Comparison of ENCODE assay signal across 23 cellular contexts in genomic region chr20:57493091-57493615, GRCh38. TPM values are rescaled to one million over a fixed set of nuclear protein-coding genes. Genes with fewer than 3 reads are reported as not detected.
"Had no signal": no experiment of that assay in that cellular context is flagged by ENCODE, and none has a peak within 500 bp of the region (broad histone marks: within the 10 kb centered on the region; RNA-seq: fewer than 3 reads in every experiment).

No MANE protein-coding gene starts in this region.

- H3K9me3 ChIP-seq: heart left ventricle, neutrophil had no signal

- H3K27me3 Mint-ChIP-seq: activated B cell treated with CpG ODN at 0.5 μM for 24 hours had no signal

- H3K36me3 Mint-ChIP-seq: immature natural killer cell; naive B cell; stimulated activated naive B cell treated with anti-CD40 and anti-IgM and Interleukin-4, amounts not matched to agents 10 μg/mL and 1 μg/mL and 100 μg/mL, for 72 hours had no signal

- H3K27ac Mint-ChIP-seq: activated B cell treated with CpG ODN at 0.5 μM for 24 hours; dendritic cell treated with granulocyte-macrophage colony-stimulating factor and Interleukin-4, amounts not matched to agents 40 ng/mL and 50 ng/mL, for 4 days; effector memory CD8-positive, alpha-beta T cell; immature natural killer cell; stimulated activated naive B cell treated with anti-CD40 and anti-IgM and Interleukin-4, amounts not matched to agents 10 μg/mL and 1 μg/mL and 100 μg/mL, for 72 hours had no signal

- DNase-seq: activated B cell treated with CpG ODN at 0.5 μM for 24 hours; activated CD4-positive, alpha-beta T cell treated with anti-CD3 and anti-CD28 coated beads, Interleukin-2, amount 50 U/mL, for 1 hour; activated naive CD4-positive, alpha-beta T cell treated with Interleukin-2 at 50 U/mL for 16 hours; aorta; effector memory CD8-positive, alpha-beta T cell; heart left ventricle; immature natural killer cell; left colon; mammary epithelial cell; naive B cell; retina; stimulated activated CD4-positive, alpha-beta T cell treated with anti-CD3 and anti-CD28 coated beads, Interleukin-2, amount 100 ng/mL, for 48 hours; stimulated activated naive B cell treated with anti-CD40 and anti-IgM and Interleukin-4, amounts not matched to agents 10 μg/mL and 1 μg/mL and 100 μg/mL, for 72 hours had no signal

- H3K4me3 Mint-ChIP-seq: activated B cell treated with CpG ODN at 0.5 μM for 24 hours; activated T-helper 17 cell treated with anti-CD3 and anti-CD28 coated beads, Interleukin-2, amount 50 U/mL, for 72 hours; dendritic cell treated with granulocyte-macrophage colony-stimulating factor and Interleukin-4, amounts not matched to agents 40 ng/mL and 50 ng/mL, for 4 days; effector memory CD8-positive, alpha-beta T cell; immature natural killer cell; stimulated activated naive B cell treated with anti-CD40 and anti-IgM and Interleukin-4, amounts not matched to agents 10 μg/mL and 1 μg/mL and 100 μg/mL, for 72 hours had no signal

- H3K9me3 Mint-ChIP-seq: activated B cell treated with CpG ODN at 0.5 μM for 24 hours; activated T-helper 17 cell treated with anti-CD3 and anti-CD28 coated beads, Interleukin-2, amount 50 U/mL, for 72 hours; dendritic cell treated with granulocyte-macrophage colony-stimulating factor and Interleukin-4, amounts not matched to agents 40 ng/mL and 50 ng/mL, for 4 days; effector memory CD8-positive, alpha-beta T cell; immature natural killer cell; naive B cell; stimulated activated naive B cell treated with anti-CD40 and anti-IgM and Interleukin-4, amounts not matched to agents 10 μg/mL and 1 μg/mL and 100 μg/mL, for 72 hours had no signal

- ATAC-seq: activated T-helper 17 cell treated with anti-CD3 and anti-CD28 coated beads, Interleukin-2, amount 50 U/mL, for 72 hours; effector memory CD8-positive, alpha-beta T cell; left colon; stimulated activated naive B cell treated with anti-CD40 and anti-IgM and Interleukin-4, amounts not matched to agents 10 μg/mL and 1 μg/mL and 100 μg/mL, for 72 hours had no signal

- H3K27ac ChIP-seq: epithelial cell of prostate, neutrophil, tibial nerve had no signal

- H3K36me3 ChIP-seq: heart left ventricle, neutrophil, tibial nerve had no signal

- H3K4me3 ChIP-seq: heart left ventricle, tibial nerve had no signal

RNA-seq across cellular contexts. Expression of gene CTCFL, which starts 31.8 kb away (rescaled TPM):
- total RNA-seq: activated B cell treated with CpG ODN at 0.5 μM for 24 hours; activated T-helper 17 cell treated with anti-CD3 and anti-CD28 coated beads, Interleukin-2, amount 50 U/mL, for 72 hours; aorta; cerebellum; frontal cortex; heart left ventricle; left colon; mammary epithelial cell; mononuclear cell; skeletal muscle tissue; T-helper 2 cell treated with Interferon-gamma antibody and Interleukin-4, amounts not matched to agents 100 ng/mL and 5 ng/mL, for 36 hours; tibial nerve had no signal
